ENCODE assay signal across 1 cellular context in genomic region chr3:115141018-115141757, GRCh38.
TF ChIP-seq lines count a peak whose summit lies in the region.

No MANE protein-coding gene starts in this region.

TF ChIP-seq in GM23338, 12 proteins besides CTCF, POLR2A, EP300 and RAD21 (continued from another document):
- TF ChIP-seq ZNF462 (CRISPR knock-in tag; IDR thresholded peaks at IDR 0.05) (no peak), CREB1 (CRISPR knock-in tag; IDR thresholded peaks at IDR 0.05; ENCODE audit: low read depth) (no peak), EZH2 (IDR thresholded peaks at IDR 0.05; ENCODE audit: low read depth, unreplicated experiment) (no peak), ETS1 (IDR thresholded peaks at IDR 0.05) (no peak), ZNF331 (CRISPR knock-in tag; IDR thresholded peaks at IDR 0.05; ENCODE audit: low read depth) (no peak)
